Comparison of ENCODE assay signal across 18 cellular contexts in the genomic region with DNA sequence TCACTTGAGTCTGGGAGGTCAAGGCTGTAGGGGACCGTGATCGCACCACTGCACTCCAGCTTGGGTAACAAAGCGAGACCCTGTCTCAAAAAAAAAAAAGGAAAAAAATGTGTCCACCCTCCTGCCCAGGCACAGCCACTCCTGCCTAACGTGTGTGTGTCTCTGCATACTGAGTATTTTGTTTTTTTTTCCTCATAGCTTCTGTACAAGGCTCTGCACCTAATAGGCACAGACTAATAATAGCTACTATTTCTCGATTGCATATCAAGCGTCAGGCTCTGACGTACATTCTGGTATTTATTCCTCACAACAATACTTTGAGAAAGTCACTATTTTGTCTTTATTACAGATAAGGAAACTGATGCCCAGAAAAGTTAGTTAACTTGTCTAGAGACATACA. TPM values are rescaled to one million over a fixed set of nuclear protein-coding genes. Genes with fewer than 3 reads are reported as not detected.
DNase-seq lines count a peak whose midpoint lies in the region; ATAC-seq and TF ChIP-seq lines count a peak whose summit lies in the region.
"Had no signal": no experiment of that assay in that cellular context is flagged by ENCODE, and none has a peak within 500 bp of the region (broad histone marks: within the 10 kb centered on the region; RNA-seq: fewer than 3 reads in every experiment).

No MANE protein-coding gene starts in this region.

- H3K27me3 Mint-ChIP-seq in activated naive CD4-positive, alpha-beta T cell treated with anti-CD3 and anti-CD28 coated beads, Interleukin-2, amount 50 U/mL, for 24 hours, result no peaks in the 10 kb centered on the region

- TF ChIP-seq EP300 in esophagus muscularis mucosa (IDR thresholded peaks at IDR 0.05), result peak; percentile 10

- no peaks in the 10 kb centered on the region for H3K36me3 Mint-ChIP-seq in activated naive CD4-positive, alpha-beta T cell treated with anti-CD3 and anti-CD28 coated beads, Interleukin-2, amount 50 U/mL, for 24 hours

- intact Hi-C loops in esophagus muscularis mucosa (cut with DNase I), result loop anchor here (2.0 to 10.0 kb wide), 3 partner anchors 36 to 143 kb away; no protein-coding TSS in a partner anchor
- intact Hi-C loops in uterus (cut with DNase I; ENCODE audit: low total_unique reads), result no loop called here

- no peaks in the 10 kb centered on the region for H3K4me1 Mint-ChIP-seq in activated naive CD4-positive, alpha-beta T cell treated with anti-CD3 and anti-CD28 coated beads, Interleukin-2, amount 50 U/mL, for 24 hours

- in situ Hi-C loops in HAP-1 (cut with MboI; ENCODE audit: low sequenced_read_pairs), result no loop called here

- H3K9me3 Mint-ChIP-seq in activated naive CD4-positive, alpha-beta T cell treated with anti-CD3 and anti-CD28 coated beads, Interleukin-2, amount 50 U/mL, for 24 hours, result no peaks in the 10 kb centered on the region
- H3K9me3 Mint-ChIP-seq: effector memory CD8-positive, alpha-beta T cell; H9 had no signal

- TF ChIP-seq CTCF in esophagus muscularis mucosa (IDR thresholded peaks at IDR 0.05) (no peak), uterus (IDR thresholded peaks at IDR 0.05) (no peak)

- H3K27me3 ChIP-seq in esophagus muscularis mucosa (no peaks in the 10 kb centered on the region), muscle layer of duodenum (ENCODE audit: low read depth, low read length) (no peaks in the 10 kb centered on the region), uterus (no peaks in the 10 kb centered on the region), HAP-1 (ENCODE audit: low read depth) (no peaks in the 10 kb centered on the region)
- H3K27me3 ChIP-seq: ascending aorta, upper lobe of right lung had no signal

- no peaks in the 10 kb centered on the region for H3K36me3 ChIP-seq in esophagus muscularis mucosa
- no peaks in the 10 kb centered on the region for H3K36me3 ChIP-seq in muscle layer of duodenum (ENCODE audit: control insufficient read depth in 1 of 2, insufficient read depth in 2 of 2, low read length in 2 of 2)
- no peaks in the 10 kb centered on the region for H3K36me3 ChIP-seq in uterus
- H3K36me3 ChIP-seq in HAP-1 (replicated peaks), result no peaks in the 10 kb centered on the region
- H3K36me3 ChIP-seq: ascending aorta, upper lobe of right lung had no signal

- WGBS in esophagus muscularis mucosa, result 74% methylated on average over 7 of the region's 7 CpGs

- H3K9me3 ChIP-seq in esophagus muscularis mucosa, result no peaks in the 10 kb centered on the region
- no peaks in the 10 kb centered on the region for H3K9me3 ChIP-seq in muscle layer of duodenum (ENCODE audit: control insufficient read depth in 1 of 2, low read length in 2 of 2)
- no peaks in the 10 kb centered on the region for H3K9me3 ChIP-seq in uterus
- H3K9me3 ChIP-seq in HAP-1, result no peaks in the 10 kb centered on the region
- H3K9me3 ChIP-seq: ascending aorta, Caco-2, upper lobe of right lung had no signal

- no peak for TF ChIP-seq POLR2A in esophagus muscularis mucosa (IDR thresholded peaks at IDR 0.05; ENCODE audit: low read depth)
- TF ChIP-seq POLR2A in uterus (IDR thresholded peaks at IDR 0.05), result no peak

- H3K4me1 ChIP-seq in esophagus muscularis mucosa (peaks cover 30 to 92% (median 87%) of the 10 kb centered on the region in 4 donors), muscle layer of duodenum (ENCODE audit: control insufficient read depth in 1 of 2, insufficient read depth in 2 of 2, low read length in 2 of 2) (peaks cover 7 to 24% of the 10 kb centered on the region in 2 donors), uterus (no peaks in the 10 kb centered on the region), HAP-1 (peaks cover 35% of the 10 kb centered on the region)

- no peak for DNase-seq in activated naive CD4-positive, alpha-beta T cell treated with anti-CD3 and anti-CD28 coated beads, Interleukin-2, amount 50 U/mL, for 16 hours
- no peak for DNase-seq in esophagus muscularis mucosa (ENCODE audit: extremely low spot score)
- no peak for DNase-seq in uterus
- no peak for DNase-seq in HAP-1 (ENCODE audit: low spot score in 2 of 2)
- no peak for DNase-seq in NCI-H2227 (lab: John Stamatoyannopoulos, UW; ENCODE audit: unreplicated experiment)
- DNase-seq: activated CD4-positive, alpha-beta T cell treated with anti-CD3 and anti-CD28 coated beads, Interleukin-2, amount 50 U/mL, for 4 hours; Caco-2; effector memory CD8-positive, alpha-beta T cell; H9; NCI-H1048; NCI-H1930; stimulated activated naive CD8-positive, alpha-beta T cell treated with anti-CD3 and anti-CD28 coated beads, Interleukin-15, Interleukin-2, amounts not matched to agents 100 U/mL and 50 U/mL, for 24 hours; upper lobe of right lung had no signal

- H3K4me3 Mint-ChIP-seq in activated naive CD4-positive, alpha-beta T cell treated with anti-CD3 and anti-CD28 coated beads, Interleukin-2, amount 50 U/mL, for 24 hours, result peak overlapping the region; percentile 71
- H3K4me3 Mint-ChIP-seq: effector memory CD8-positive, alpha-beta T cell; H9 had no signal

- H3K27ac ChIP-seq in esophagus muscularis mucosa (replicated peaks in 1 of 4) (peak overlapping the region; percentile 94 to 96 (median 96)), muscle layer of duodenum (ENCODE audit: low read length) (peak overlapping the region; percentile 83), uterus (peak overlapping the region; percentile 17 to 58)
- H3K27ac ChIP-seq: ascending aorta, upper lobe of right lung had no signal

- peak overlapping the region; percentile 42 for H3K27ac Mint-ChIP-seq in activated naive CD4-positive, alpha-beta T cell treated with anti-CD3 and anti-CD28 coated beads, Interleukin-2, amount 50 U/mL, for 24 hours
- H3K27ac Mint-ChIP-seq: effector memory CD8-positive, alpha-beta T cell; H9 had no signal

- peak overlapping the region; percentile 21 to 44 (median 36) for H3K4me3 ChIP-seq in esophagus muscularis mucosa
- H3K4me3 ChIP-seq in muscle layer of duodenum (ENCODE audit: low read depth in 1 of 2, low read length in 2 of 2), result peak overlapping the region; percentile 36 to 44
- no peak overlapping the region for H3K4me3 ChIP-seq in uterus
- H3K4me3 ChIP-seq in HAP-1, result no peak overlapping the region
- H3K4me3 ChIP-seq: upper lobe of right lung had no signal

- no peak for ATAC-seq in GM18511 (IDR thresholded peaks at IDR 0.05; ENCODE audit: unreplicated experiment)
- ATAC-seq: effector memory CD8-positive, alpha-beta T cell; sciatic nerve; stimulated activated naive CD8-positive, alpha-beta T cell treated with anti-CD3 and anti-CD28 coated beads, Interleukin-15, Interleukin-2, amounts not matched to agents 100 U/mL and 50 U/mL, for 24 hours; upper lobe of right lung had no signal

RNA-seq across cellular contexts. Expression of a gene that starts 5.0 kb away (rescaled TPM):
- 100 to 1,000 TPM in 3 of 4 donors, 10 to 100 TPM in 1; 69.1 to 150 (median 106) TPM for total RNA-seq in esophagus muscularis mucosa
- total RNA-seq in uterus, result 100 to 1,000 TPM in 2 of 4 donors, 10 to 100 TPM in 2; 32.4 to 134 (median 88.8) TPM

Comparison
In these comparisons a context has a peak if more than half of its experiments do, and no peak if none do; other contexts are left out.
1. H3K27ac ChIP-seq: peak in every context shown above with its lines; median percentile 96 in esophagus muscularis mucosa; 83 in muscle layer of duodenum; 38 in uterus.
2. H3K4me3 ChIP-seq: peak in esophagus muscularis mucosa (4 of 4) and muscle layer of duodenum (2 of 2); none in uterus (0 of 2) and HAP-1 (single experiment).